Comparison of ENCODE assay signal across 10 cellular contexts in genomic region chr6:15296735-15297134, GRCh38. TPM values are rescaled to one million over a fixed set of nuclear protein-coding genes. Genes with fewer than 3 reads are reported as not detected.
DNase-seq lines count a peak whose midpoint lies in the region; ATAC-seq and TF ChIP-seq lines count a peak whose summit lies in the region.
"Had no signal": no experiment of that assay in that cellular context is flagged by ENCODE, and none has a peak within 500 bp of the region (broad histone marks: within the 10 kb centered on the region; RNA-seq: fewer than 3 reads in every experiment).

No MANE protein-coding gene starts in this region.

- POLR2A ChIA-PET in CD8-positive, alpha-beta T cell (lab: Charles Lee) = interaction anchor here (0.9 to 1.6 kb wide), 3 partner anchors 8 to 9 kb away, joined by 3 read pairs; no protein-coding TSS in a partner anchor

- H3K4me1 ChIP-seq in CD8-positive, alpha-beta T cell (ENCODE audit: insufficient read depth, low read length) = peaks cover 37% of the 10 kb centered on the region
- H3K4me1 ChIP-seq: uterus had no signal

- intact Hi-C loops in CD8-positive, alpha-beta T cell (cut with DNase I, micrococcal nuclease) = loop anchor here in 1 of 2 experiments (5.0 kb wide), 1 partner anchor 49 kb away; the partner anchor contains the start of gene JARID2

- no peaks in the 10 kb centered on the region for H3K27me3 Mint-ChIP-seq in CD8-positive, alpha-beta T cell (ENCODE audit: low read depth)

- peak overlapping the region; percentile 46 for H3K4me3 Mint-ChIP-seq in CD8-positive, alpha-beta T cell

- peaks cover 80% of the 10 kb centered on the region for H3K4me1 Mint-ChIP-seq in CD8-positive, alpha-beta T cell (ENCODE audit: low read depth)

- no peaks in the 10 kb centered on the region for H3K27me3 ChIP-seq in CD8-positive, alpha-beta T cell (ENCODE audit: insufficient read depth, low read length)
- H3K27me3 ChIP-seq: uterus had no signal

- H3K9me3 ChIP-seq in CD8-positive, alpha-beta T cell (ENCODE audit: low read length) = no peaks in the 10 kb centered on the region
- H3K9me3 ChIP-seq: uterus had no signal

- peak; percentile 25 for ATAC-seq in CD8-positive, alpha-beta T cell
- ATAC-seq in HG03378 (IDR thresholded peaks at IDR 0.05; ENCODE audit: unreplicated experiment) (peak; percentile 46), GM18868 (IDR thresholded peaks at IDR 0.05; ENCODE audit: unreplicated experiment) (no peak)
- ATAC-seq in activated naive CD4-positive, alpha-beta T cell treated with anti-CD3 and anti-CD28 coated beads, Interleukin-2, amount 50 U/mL, for 72 hours = peak; percentile 77 to 78

- no peak for DNase-seq in CD8-positive, alpha-beta T cell
- peak; percentile 11 for DNase-seq in GM19240 (ENCODE audit: insufficient read length, low spot score)
- DNase-seq in activated naive CD4-positive, alpha-beta T cell treated with anti-CD3 and anti-CD28 coated beads, Interleukin-2, amount 50 U/mL, for 72 hours (ENCODE audit: low spot score in 2 of 2) = no peak
- DNase-seq in dermis blood vessel endothelial cell = no peak
- DNase-seq in HuH-7.5 (ENCODE audit: low spot score) = no peak
- DNase-seq in anterior cingulate cortex (lab: John Stamatoyannopoulos, UW) = no peak
- DNase-seq: DMS 273 treated with DMSO at 0.1 percent for 48 hours, uterus had no signal

- H3K27ac ChIP-seq in CD8-positive, alpha-beta T cell (ENCODE audit: low read depth, low read length) = no peak overlapping the region
- H3K27ac ChIP-seq: uterus had no signal

- no peak overlapping the region for H3K4me3 ChIP-seq in CD8-positive, alpha-beta T cell (ENCODE audit: low read depth, low read length)
- H3K4me3 ChIP-seq: uterus had no signal

- no peaks in the 10 kb centered on the region for H3K36me3 ChIP-seq in CD8-positive, alpha-beta T cell (ENCODE audit: insufficient read depth, low read length)
- H3K36me3 ChIP-seq: uterus had no signal

- no peaks in the 10 kb centered on the region for H3K9me3 Mint-ChIP-seq in CD8-positive, alpha-beta T cell
- H3K9me3 Mint-ChIP-seq in activated naive CD4-positive, alpha-beta T cell treated with anti-CD3 and anti-CD28 coated beads, Interleukin-2, amount 50 U/mL, for 72 hours = no peaks in the 10 kb centered on the region

- CTCF ChIA-PET in CD8-positive, alpha-beta T cell (lab: Charles Lee) = interaction anchor here (1.0 kb wide), 1 partner anchor 94 kb away, joined by 3 read pairs; no protein-coding TSS in a partner anchor

- peak overlapping the region; percentile 84 for H3K27ac Mint-ChIP-seq in CD8-positive, alpha-beta T cell
- H3K27ac Mint-ChIP-seq in activated naive CD4-positive, alpha-beta T cell treated with anti-CD3 and anti-CD28 coated beads, Interleukin-2, amount 50 U/mL, for 72 hours = peak overlapping the region; percentile 32 to 79

- no peak for TF ChIP-seq CTCF in CD8-positive, alpha-beta T cell (IDR thresholded peaks at IDR 0.05)

- H3K36me3 Mint-ChIP-seq in CD8-positive, alpha-beta T cell = peaks cover 9% of the 10 kb centered on the region
- peaks cover 8 to 17% of the 10 kb centered on the region in 2 donors for H3K36me3 Mint-ChIP-seq in activated naive CD4-positive, alpha-beta T cell treated with anti-CD3 and anti-CD28 coated beads, Interleukin-2, amount 50 U/mL, for 72 hours

RNA-seq across cellular contexts. Expression of gene JARID2, which starts 50.9 kb away (rescaled TPM):
- total RNA-seq in CD8-positive, alpha-beta T cell = 10 to 100 TPM; 30.6 to 31.2 TPM
- 10 to 100 TPM; 35.3 to 36.3 TPM for total RNA-seq in activated naive CD4-positive, alpha-beta T cell treated with anti-CD3 and anti-CD28 coated beads, Interleukin-2, amount 50 U/mL, for 72 hours
- 15.3 and 17.6 TPM in 2 replicates for total RNA-seq in dermis blood vessel endothelial cell
